10 cellular contexts compared by ENCODE assay signal in genomic region chr6:43334466-43335095, GRCh38. TPM values are rescaled to one million over a fixed set of nuclear protein-coding genes. Genes with fewer than 3 reads are reported as not detected.
DNase-seq lines count a peak whose midpoint lies in the region; ATAC-seq, FAIRE-seq and TF ChIP-seq lines count a peak whose summit lies in the region.
"Had no signal": no experiment of that assay in that cellular context is flagged by ENCODE, and none has a peak within 500 bp of the region (broad histone marks: within the 10 kb centered on the region; RNA-seq: fewer than 3 reads in every experiment).

No MANE protein-coding gene starts in this region.

- H3K4me2 ChIP-seq in astrocyte (ENCODE audit: low read length) = no peak overlapping the region

- no peaks in the 10 kb centered on the region for H3K27me3 ChIP-seq in astrocyte (ENCODE audit: insufficient read depth, low read length)
- H3K27me3 ChIP-seq in upper lobe of right lung = no peaks in the 10 kb centered on the region

- H3K9me3 ChIP-seq in astrocyte (ENCODE audit: insufficient read depth, low read depth, low read length) (no peaks in the 10 kb centered on the region), upper lobe of right lung (no peaks in the 10 kb centered on the region)

- no peak overlapping the region for H3K27ac ChIP-seq in astrocyte (ENCODE audit: low read depth, low read length)
- H3K27ac ChIP-seq in upper lobe of right lung = no peak overlapping the region

- no peak overlapping the region for H2AFZ ChIP-seq in astrocyte (ENCODE audit: low read depth, low read length)

- no peak overlapping the region for H3K27ac Mint-ChIP-seq in astrocyte (ENCODE audit: unreplicated experiment)
- H3K27ac Mint-ChIP-seq: activated naive CD8-positive, alpha-beta T cell treated with anti-CD3 and anti-CD28 coated beads, Interleukin-2, amount 10 ng/mL, durations not matched to agents 7 days and 5 days; stimulated activated naive CD8-positive, alpha-beta T cell treated with anti-CD3 and anti-CD28 coated beads, Interleukin-15, Interleukin-2, amounts not matched to agents 100 ng/mL and 50 ng/mL, for 24 hours had no signal

- intact Hi-C loops in upper lobe of right lung (cut with DNase I) = no loop called here

- H4K20me1 ChIP-seq in astrocyte (ENCODE audit: insufficient read depth, low read length) = no peaks in the 10 kb centered on the region

- peak; percentile 80 for ATAC-seq in upper lobe of right lung
- ATAC-seq in HG03025 (IDR thresholded peaks at IDR 0.05; ENCODE audit: low FRiP score, unreplicated experiment) = no peak
- ATAC-seq in GM21423 (IDR thresholded peaks at IDR 0.05; ENCODE audit: unreplicated experiment) = no peak

- H3K4me3 Mint-ChIP-seq in astrocyte (ENCODE audit: unreplicated experiment) = peak overlapping the region; percentile 2
- H3K4me3 Mint-ChIP-seq: activated naive CD8-positive, alpha-beta T cell treated with anti-CD3 and anti-CD28 coated beads, Interleukin-2, amount 10 ng/mL, durations not matched to agents 7 days and 5 days; stimulated activated naive CD8-positive, alpha-beta T cell treated with anti-CD3 and anti-CD28 coated beads, Interleukin-15, Interleukin-2, amounts not matched to agents 100 ng/mL and 50 ng/mL, for 24 hours had no signal

- FAIRE-seq in astrocyte (lab: Jason Lieb, UNC) (peak; percentile 56), islet of Langerhans (lab: Jason Lieb, UNC) (peak; percentile 9)

- H3K4me1 ChIP-seq in astrocyte (ENCODE audit: insufficient read depth, low read length) (no peaks in the 10 kb centered on the region), upper lobe of right lung (no peaks in the 10 kb centered on the region)

- DNase-seq in DMS153 (lab: John Stamatoyannopoulos, UW) = peak; percentile 14
- DNase-seq in DMS153 treated with DMSO at 0.1 percent for 48 hours (lab: John Stamatoyannopoulos, UW; ENCODE audit: unreplicated experiment) = no peak
- peak; percentile 19 for DNase-seq in NCI-H1105 (lab: John Stamatoyannopoulos, UW)
- DNase-seq in astrocyte (ENCODE audit: low read depth) = peak; percentile 43
- no peak for DNase-seq in upper lobe of right lung
- DNase-seq: activated naive CD8-positive, alpha-beta T cell treated with anti-CD3 and anti-CD28 coated beads, Interleukin-2, amount 10 ng/mL, durations not matched to agents 7 days and 5 days had no signal

- no peaks in the 10 kb centered on the region for H3K4me1 Mint-ChIP-seq in astrocyte (ENCODE audit: low read depth, unreplicated experiment)

- H3K9ac ChIP-seq in astrocyte (ENCODE audit: low read length) = no peak overlapping the region

- H3K79me2 ChIP-seq in astrocyte (ENCODE audit: insufficient read depth, low read length) = no peaks in the 10 kb centered on the region

- H3K4me3 ChIP-seq in astrocyte (ENCODE audit: insufficient read depth, low read depth, low read length) (no peak overlapping the region), upper lobe of right lung (no peak overlapping the region)

- H3K9me3 Mint-ChIP-seq in astrocyte (ENCODE audit: unreplicated experiment) = no peaks in the 10 kb centered on the region
- H3K9me3 Mint-ChIP-seq: activated naive CD8-positive, alpha-beta T cell treated with anti-CD3 and anti-CD28 coated beads, Interleukin-2, amount 10 ng/mL, durations not matched to agents 7 days and 5 days; stimulated activated naive CD8-positive, alpha-beta T cell treated with anti-CD3 and anti-CD28 coated beads, Interleukin-15, Interleukin-2, amounts not matched to agents 100 ng/mL and 50 ng/mL, for 24 hours had no signal

- H3K36me3 Mint-ChIP-seq in astrocyte (ENCODE audit: low read depth, unreplicated experiment) = peaks cover 8% of the 10 kb centered on the region

- H3K36me3 ChIP-seq in astrocyte (ENCODE audit: insufficient read depth, low read length) (peaks cover 7% of the 10 kb centered on the region), upper lobe of right lung (peaks cover 19% of the 10 kb centered on the region)

- no peaks in the 10 kb centered on the region for H3K27me3 Mint-ChIP-seq in astrocyte (ENCODE audit: low read depth, unreplicated experiment)
- H3K27me3 Mint-ChIP-seq: activated naive CD8-positive, alpha-beta T cell treated with anti-CD3 and anti-CD28 coated beads, Interleukin-2, amount 10 ng/mL, durations not matched to agents 7 days and 5 days; stimulated activated naive CD8-positive, alpha-beta T cell treated with anti-CD3 and anti-CD28 coated beads, Interleukin-15, Interleukin-2, amounts not matched to agents 100 ng/mL and 50 ng/mL, for 24 hours had no signal

- TF ChIP-seq CTCF in astrocyte (IDR thresholded peaks at IDR 0.05; ENCODE audit: insufficient read depth, low read depth, low read length) (peak; percentile 66), upper lobe of right lung (IDR thresholded peaks at IDR 0.05) (peak; percentile 55)

RNA-seq across cellular contexts. Expression of gene CRIP3, which starts 26.0 kb away (rescaled TPM):
- total RNA-seq in astrocyte = not detected in 2 replicates
- 0.90 TPM for total RNA-seq in upper lobe of right lung

RNA-seq across cellular contexts. Expression of gene ZNF318, which starts 34.9 kb away (rescaled TPM):
- total RNA-seq in astrocyte (9.8 and 10.9 TPM in 2 replicates), upper lobe of right lung (16.4 TPM)

RNA-seq across cellular contexts. Expression of gene SLC22A7, which starts 36.5 kb away (rescaled TPM):
- total RNA-seq in astrocyte (not detected in 2 replicates), upper lobe of right lung (not detected)
- total RNA-seq: activated naive CD8-positive, alpha-beta T cell treated with anti-CD3 and anti-CD28 coated beads, Interleukin-2, amount 10 ng/mL, durations not matched to agents 7 days and 5 days had no signal

Comparison
In these comparisons a context has a peak if more than half of its experiments do, and no peak if none do; other contexts are left out.
1. DNase-seq: peak in DMS153 (single experiment), NCI-H1105 (single experiment) and astrocyte (single experiment); none in DMS153 treated with DMSO at 0.1 percent for 48 hours (single experiment) and upper lobe of right lung (single experiment).